In the genomic region with DNA sequence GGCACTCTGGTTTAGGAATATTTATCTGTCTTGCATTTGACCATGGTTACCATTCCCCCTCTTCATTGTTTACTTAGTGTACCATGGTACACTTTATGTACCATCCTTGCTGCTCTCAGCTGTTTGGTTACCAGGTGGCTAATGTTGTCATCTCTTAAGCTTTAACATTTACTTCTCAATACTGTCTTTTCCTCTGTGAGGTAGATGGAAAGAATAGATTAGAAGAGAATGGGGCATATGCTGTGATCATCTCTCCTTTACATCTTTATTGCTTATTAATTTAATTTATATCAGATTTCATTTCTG, we compare ENCODE assay signal across 12 cellular contexts.
DNase-seq lines count a peak whose midpoint lies in the region; ATAC-seq and TF ChIP-seq lines count a peak whose summit lies in the region.
"Had no signal": no experiment of that assay in that cellular context is flagged by ENCODE, and none has a peak within 500 bp of the region (broad histone marks: within the 10 kb centered on the region; RNA-seq: fewer than 3 reads in every experiment).

No MANE protein-coding gene starts in this region.

- peaks cover 74% of the 10 kb centered on the region for H3K4me1 Mint-ChIP-seq in T-helper 2 cell treated with Interferon-gamma antibody and Interleukin-4, amounts not matched to agents 5 μg/mL and 100 μg/mL, for 36 hours (ENCODE audit: low read depth)

- intact Hi-C loops in left ventricle myocardium inferior (cut with micrococcal nuclease): loop anchor here (10.0 kb wide), 1 partner anchor 106 kb away; a partner anchor contains a TSS

- no peaks in the 10 kb centered on the region for H3K36me3 ChIP-seq in left ventricle myocardium inferior
- H3K36me3 ChIP-seq in right atrium auricular region: no peaks in the 10 kb centered on the region
- no peaks in the 10 kb centered on the region for H3K36me3 ChIP-seq in H7 (replicated peaks; ENCODE audit: control insufficient read depth, insufficient read depth, low read length)
- H3K36me3 ChIP-seq: prostate gland had no signal

- H3K27ac ChIP-seq in left ventricle myocardium inferior (replicated peaks) (peak overlapping the region; percentile 24), right atrium auricular region (no peak overlapping the region)
- H3K27ac ChIP-seq: prostate gland had no signal

- peaks cover 81% of the 10 kb centered on the region for H3K4me1 ChIP-seq in left ventricle myocardium inferior
- H3K4me1 ChIP-seq in right atrium auricular region: peaks cover 0 to 32% of the 10 kb centered on the region in 2 donors
- H3K4me1 ChIP-seq: prostate gland had no signal

- H3K27me3 Mint-ChIP-seq in T-helper 2 cell treated with Interferon-gamma antibody and Interleukin-4, amounts not matched to agents 5 μg/mL and 100 μg/mL, for 36 hours (ENCODE audit: low read depth): no peaks in the 10 kb centered on the region
- H3K27me3 Mint-ChIP-seq: dendritic cell treated with granulocyte-macrophage colony-stimulating factor and Interleukin-4, amounts not matched to agents 40 ng/mL and 50 ng/mL, for 4 days had no signal

- no peak for ATAC-seq in HG03354 (IDR thresholded peaks at IDR 0.05; ENCODE audit: poor library complexity, severe bottlenecking, unreplicated experiment)
- no peak for ATAC-seq in HG03139 (IDR thresholded peaks at IDR 0.05; ENCODE audit: unreplicated experiment)

- DNase-seq in left ventricle myocardium inferior (no peak), right atrium auricular region (ENCODE audit: low spot score) (no peak), glomerular visceral epithelial cell (ENCODE audit: extremely low spot score) (peak; percentile 8), SHP77 treated with DMSO at 0.1 percent for 48 hours (lab: John Stamatoyannopoulos, UW) (no peak), H7 (no peak)
- DNase-seq in T-helper 2 cell treated with Interferon-gamma antibody and Interleukin-4, amounts not matched to agents 5 μg/mL and 100 μg/mL, for 36 hours (ENCODE audit: low spot score): no peak
- DNase-seq: NCI-H2029 had no signal

- no peaks in the 10 kb centered on the region for H3K9me3 Mint-ChIP-seq in T-helper 2 cell treated with Interferon-gamma antibody and Interleukin-4, amounts not matched to agents 5 μg/mL and 100 μg/mL, for 36 hours
- H3K9me3 Mint-ChIP-seq: dendritic cell treated with granulocyte-macrophage colony-stimulating factor and Interleukin-4, amounts not matched to agents 40 ng/mL and 50 ng/mL, for 4 days had no signal

- H3K27ac Mint-ChIP-seq in T-helper 2 cell treated with Interferon-gamma antibody and Interleukin-4, amounts not matched to agents 5 μg/mL and 100 μg/mL, for 36 hours: peak overlapping the region; percentile 95
- H3K27ac Mint-ChIP-seq: dendritic cell treated with granulocyte-macrophage colony-stimulating factor and Interleukin-4, amounts not matched to agents 40 ng/mL and 50 ng/mL, for 4 days had no signal

- H3K9me3 ChIP-seq in left ventricle myocardium inferior (replicated peaks) (no peaks in the 10 kb centered on the region), right atrium auricular region (no peaks in the 10 kb centered on the region)
- H3K9me3 ChIP-seq: prostate gland had no signal

- no peak for TF ChIP-seq CTCF in left ventricle myocardium inferior (IDR thresholded peaks at IDR 0.05; ENCODE audit: borderline replicate concordance)
- TF ChIP-seq CTCF in right atrium auricular region (IDR thresholded peaks at IDR 0.05): no peak

- H3K4me3 Mint-ChIP-seq in T-helper 2 cell treated with Interferon-gamma antibody and Interleukin-4, amounts not matched to agents 5 μg/mL and 100 μg/mL, for 36 hours: peak overlapping the region; percentile 78
- H3K4me3 Mint-ChIP-seq: dendritic cell treated with granulocyte-macrophage colony-stimulating factor and Interleukin-4, amounts not matched to agents 40 ng/mL and 50 ng/mL, for 4 days had no signal

- H3K36me3 Mint-ChIP-seq in T-helper 2 cell treated with Interferon-gamma antibody and Interleukin-4, amounts not matched to agents 5 μg/mL and 100 μg/mL, for 36 hours (ENCODE audit: low read depth): peaks cover 33% of the 10 kb centered on the region

- H3K4me3 ChIP-seq in left ventricle myocardium inferior: no peak overlapping the region
- H3K4me3 ChIP-seq in right atrium auricular region: no peak overlapping the region
- no peak overlapping the region for H3K4me3 ChIP-seq in H7 (ENCODE audit: insufficient read depth, low read depth, low read length)
- H3K4me3 ChIP-seq: lung, prostate gland had no signal

- no peaks in the 10 kb centered on the region for H3K27me3 ChIP-seq in left ventricle myocardium inferior (ENCODE audit: low read depth)
- no peaks in the 10 kb centered on the region for H3K27me3 ChIP-seq in right atrium auricular region
- no peaks in the 10 kb centered on the region for H3K27me3 ChIP-seq in H7 (ENCODE audit: control insufficient read depth, insufficient read depth, low read length)
